Comparison of ENCODE assay signal across 17 cellular contexts in genomic region chr17:17661134-17661533, GRCh38. TPM values are rescaled to one million over a fixed set of nuclear protein-coding genes. Genes with fewer than 3 reads are reported as not detected.
DNase-seq lines count a peak whose midpoint lies in the region; ATAC-seq and TF ChIP-seq lines count a peak whose summit lies in the region.
"Had no signal": no experiment of that assay in that cellular context is flagged by ENCODE, and none has a peak within 500 bp of the region (broad histone marks: within the 10 kb centered on the region; RNA-seq: fewer than 3 reads in every experiment).

No MANE protein-coding gene starts in this region.

- CTCF ChIA-PET in CD8-positive, alpha-beta memory T cell (lab: Charles Lee) = interaction anchor here (0.6 to 1.1 kb wide), 2 partner anchors 19 to 164 kb away, joined by 3 to 6 read pairs; no protein-coding TSS in a partner anchor

- peaks cover 16% of the 10 kb centered on the region for H3K4me1 ChIP-seq in CD8-positive, alpha-beta memory T cell (ENCODE audit: insufficient read depth, low read length)
- peaks cover 17% of the 10 kb centered on the region for H3K4me1 ChIP-seq in mesenchymal stem cell (ENCODE audit: control insufficient read depth, insufficient read depth, low read depth, low read length)
- no peaks in the 10 kb centered on the region for H3K4me1 ChIP-seq in upper lobe of right lung
- H3K4me1 ChIP-seq: HAP-1 had no signal

- intact Hi-C loops in upper lobe of right lung (cut with DNase I) = no loop called here

- H3K9me3 Mint-ChIP-seq in CD8-positive, alpha-beta memory T cell = peaks cover 13 to 17% (median 15%) of the 10 kb centered on the region in 5 donors

- no peak overlapping the region for H3K27ac ChIP-seq in CD8-positive, alpha-beta memory T cell (ENCODE audit: low read depth, low read length)
- H3K27ac ChIP-seq in mesenchymal stem cell (ENCODE audit: low read length, poor library complexity, severe bottlenecking) (no peak overlapping the region), upper lobe of right lung (no peak overlapping the region)
- H3K27ac ChIP-seq: BLaER1 treated with 17β-estradiol and CSF1 and Interleukin-3, amounts not matched to agents 10 nM and 100 nM; GM23248 had no signal

- H3K4me3 Mint-ChIP-seq in CD8-positive, alpha-beta memory T cell = no peak overlapping the region
- H3K4me3 Mint-ChIP-seq in T-helper 17 cell = no peak overlapping the region
- H3K4me3 Mint-ChIP-seq: CD4-positive, alpha-beta memory T cell had no signal

- H3K79me1 ChIP-seq in mesenchymal stem cell (replicated peaks; ENCODE audit: low read length, poor library complexity, severe bottlenecking) = no peaks in the 10 kb centered on the region

- H3K9ac ChIP-seq in mesenchymal stem cell (ENCODE audit: low read length) = no peak overlapping the region
- H3K9ac ChIP-seq: BLaER1 treated with 17β-estradiol and CSF1 and Interleukin-3, amounts not matched to agents 10 nM and 100 nM; GM23248 had no signal

- no peaks in the 10 kb centered on the region for H3K36me3 ChIP-seq in CD8-positive, alpha-beta memory T cell (ENCODE audit: insufficient read depth, low read length)
- H3K36me3 ChIP-seq in mesenchymal stem cell (ENCODE audit: control insufficient read depth in 1 of 2, insufficient read depth in 2 of 2, low read depth in 1 of 2, low read length in 2 of 2) (no peaks in the 10 kb centered on the region), upper lobe of right lung (no peaks in the 10 kb centered on the region)
- H3K36me3 ChIP-seq: BLaER1 treated with 17β-estradiol and CSF1 and Interleukin-3, amounts not matched to agents 10 nM and 100 nM; HAP-1 had no signal

- no peak overlapping the region for H4K91ac ChIP-seq in mesenchymal stem cell (ENCODE audit: low read length)

- H3K4me2 ChIP-seq in mesenchymal stem cell (ENCODE audit: low read length, poor library complexity, severe bottlenecking) = no peak overlapping the region

- H2BK15ac ChIP-seq in mesenchymal stem cell (ENCODE audit: low read depth, poor library complexity, severe bottlenecking) = no peak overlapping the region

- WGBS in mesenchymal stem cell = 93% methylated on average over 8 of the region's 8 CpGs

- TF ChIP-seq CTCF in upper lobe of right lung (IDR thresholded peaks at IDR 0.05) = no peak

- peak overlapping the region in 5 of 8 donors; percentile 34 to 86 (median 58) for H3K27ac Mint-ChIP-seq in CD8-positive, alpha-beta memory T cell
- H3K27ac Mint-ChIP-seq in T-helper 17 cell = peak overlapping the region; percentile 8

- no peaks in the 10 kb centered on the region for H3K27me3 ChIP-seq in CD8-positive, alpha-beta memory T cell (ENCODE audit: insufficient read depth, low read length, poor library complexity, severe bottlenecking)
- H3K27me3 ChIP-seq in mesenchymal stem cell (ENCODE audit: control insufficient read depth in 1 of 2, insufficient read depth in 1 of 2, low read length in 2 of 2) (peaks cover 0 to 5% of the 10 kb centered on the region in 2 experiments), upper lobe of right lung (no peaks in the 10 kb centered on the region)
- H3K27me3 ChIP-seq: BLaER1 treated with 17β-estradiol and CSF1 and Interleukin-3, amounts not matched to agents 10 nM and 100 nM had no signal

- H3K9me3 ChIP-seq in CD8-positive, alpha-beta memory T cell (ENCODE audit: low read length) = no peaks in the 10 kb centered on the region
- H3K9me3 ChIP-seq in T-helper 17 cell (ENCODE audit: control insufficient read depth, low read length, poor library complexity, severe bottlenecking) (no peaks in the 10 kb centered on the region), mesenchymal stem cell (ENCODE audit: control insufficient read depth, low read length) (peaks cover 27% of the 10 kb centered on the region), upper lobe of right lung (no peaks in the 10 kb centered on the region)
- H3K9me3 ChIP-seq: HAP-1 had no signal

- no peak overlapping the region for H2BK120ac ChIP-seq in mesenchymal stem cell (ENCODE audit: low read depth, low read length)

- H2BK5ac ChIP-seq in mesenchymal stem cell (ENCODE audit: low read depth, low read length, poor library complexity, severe bottlenecking) = no peak overlapping the region

- H2AFZ ChIP-seq in mesenchymal stem cell (ENCODE audit: low read depth, low read length) = no peak overlapping the region
- H2AFZ ChIP-seq: GM23248 had no signal

- no peak overlapping the region for H3K4me3 ChIP-seq in CD8-positive, alpha-beta memory T cell (ENCODE audit: low read length)
- H3K4me3 ChIP-seq in mesenchymal stem cell (ENCODE audit: insufficient read depth in 1 of 2, low read depth in 1 of 2, low read length in 2 of 2) (no peak overlapping the region), upper lobe of right lung (no peak overlapping the region)
- H3K4me3 ChIP-seq: BLaER1 treated with 17β-estradiol and CSF1 and Interleukin-3, amounts not matched to agents 10 nM and 100 nM; GM23248; HAP-1 had no signal

- no peak overlapping the region for H3K14ac ChIP-seq in mesenchymal stem cell (ENCODE audit: low read length in 2 of 2)

- no peak for ATAC-seq in T-helper 17 cell
- no peak for ATAC-seq in GM19463 (IDR thresholded peaks at IDR 0.05; ENCODE audit: unreplicated experiment)
- no peak for ATAC-seq in upper lobe of right lung
- ATAC-seq in left lobe of liver = no peak

- POLR2A ChIA-PET in CD8-positive, alpha-beta memory T cell (lab: Charles Lee) = no interaction called here

- no peak overlapping the region for H2BK12ac ChIP-seq in mesenchymal stem cell (ENCODE audit: low read length in 2 of 2)

- H3K4ac ChIP-seq in mesenchymal stem cell (ENCODE audit: low read depth in 1 of 2, low read length in 2 of 2) = no peak overlapping the region

- H4K8ac ChIP-seq in mesenchymal stem cell (ENCODE audit: low read length) = peak overlapping the region; percentile 53

- peaks cover 0 to 13% (median 2%) of the 10 kb centered on the region in 3 donors for H3K36me3 Mint-ChIP-seq in CD8-positive, alpha-beta memory T cell
- H3K36me3 Mint-ChIP-seq in T-helper 17 cell (ENCODE audit: low read depth) = no peaks in the 10 kb centered on the region
- H3K36me3 Mint-ChIP-seq: CD4-positive, alpha-beta memory T cell had no signal

- DNase-seq in NCI-H748 (lab: John Stamatoyannopoulos, UW; ENCODE audit: unreplicated experiment) (peak; percentile 47), NCI-H748 treated with DMSO at 0.1 percent for 48 hours (lab: John Stamatoyannopoulos, UW) (no peak), T-helper 17 cell (no peak), mesenchymal stem cell (no peak), upper lobe of right lung (no peak), left lobe of liver (ENCODE audit: low spot score) (no peak)
- no peak for DNase-seq in CD8-positive, alpha-beta memory T cell
- DNase-seq: 8988T; CD4-positive, alpha-beta memory T cell; DND-41; GM23248; NCI-H187; NCI-H446 treated with DMSO at 0.1 percent for 48 hours; NCI-H774 had no signal

- H3K4me1 Mint-ChIP-seq in CD8-positive, alpha-beta memory T cell = peaks cover 15 to 20% (median 16%) of the 10 kb centered on the region in 3 donors
- peaks cover 12% of the 10 kb centered on the region for H3K4me1 Mint-ChIP-seq in T-helper 17 cell

- H3K27me3 Mint-ChIP-seq in CD8-positive, alpha-beta memory T cell = peaks cover 0 to 9% of the 10 kb centered on the region in 2 donors
- H3K27me3 Mint-ChIP-seq in T-helper 17 cell = no peaks in the 10 kb centered on the region

- H2AK5ac ChIP-seq in mesenchymal stem cell (ENCODE audit: low read length, severe bottlenecking) = no peak overlapping the region

- H3K23ac ChIP-seq in mesenchymal stem cell (ENCODE audit: low read length in 2 of 2) = no peak overlapping the region

- no peak overlapping the region for H3K18ac ChIP-seq in mesenchymal stem cell (ENCODE audit: low read depth in 1 of 2, low read length in 2 of 2)

RNA-seq across cellular contexts. Expression of gene RAI1, which starts 20.1 kb away (rescaled TPM):
- total RNA-seq in CD8-positive, alpha-beta memory T cell = 10 to 100 TPM; 19.7 to 20.2 TPM
- polyA plus RNA-seq in CD8-positive, alpha-beta memory T cell = 5.6 TPM
- 10 to 100 TPM; 18.4 to 18.6 TPM for total RNA-seq in T-helper 17 cell
- 24.1 TPM for polyA plus RNA-seq in mesenchymal stem cell (2013, experiment 1 of 2)
- polyA plus RNA-seq in mesenchymal stem cell (2013, experiment 2 of 2) = 22.8 TPM
- total RNA-seq in upper lobe of right lung = 38.1 TPM
- total RNA-seq in left lobe of liver = 7.8 TPM
